In the genomic region with DNA sequence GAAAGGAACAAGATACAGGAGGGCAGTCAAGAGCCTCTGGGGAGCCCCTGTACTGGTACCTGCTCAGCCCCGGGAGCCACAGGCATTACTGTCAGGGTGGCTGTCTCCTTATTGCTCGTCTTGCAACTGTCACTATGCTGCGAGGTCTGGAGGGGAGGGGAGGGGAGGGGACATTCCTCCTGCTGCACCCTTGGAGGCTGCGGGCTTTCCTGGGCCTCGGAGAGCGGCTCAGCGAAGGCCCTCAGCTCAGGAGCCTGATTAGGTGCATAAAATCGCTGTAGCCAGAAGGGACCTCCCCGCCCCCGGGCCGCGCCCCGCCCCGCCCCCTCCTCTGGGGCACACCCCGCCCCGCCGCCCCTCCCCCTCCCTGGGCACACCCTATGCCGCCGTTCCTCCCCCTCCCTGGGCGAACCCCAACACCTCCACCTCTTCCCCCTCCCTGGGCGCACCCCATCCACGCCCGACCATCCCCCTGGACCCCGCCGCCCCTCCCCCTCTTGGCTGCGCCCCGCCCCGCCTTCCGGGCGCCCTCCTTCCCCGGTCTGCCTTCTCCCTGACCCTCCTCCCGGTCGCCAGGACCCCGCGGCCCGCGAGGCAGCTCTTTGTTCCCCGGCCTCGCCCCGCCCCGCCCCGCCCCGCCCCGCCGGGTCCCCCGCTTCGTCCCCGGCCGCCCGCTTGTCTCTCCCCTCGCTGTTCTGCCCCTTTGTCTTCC, we compare ENCODE assay signal across 1 cellular context.
TF ChIP-seq lines count a peak whose summit lies in the region.

No MANE protein-coding gene starts in this region.

TF ChIP-seq in A549, 52 proteins besides CTCF, POLR2A, EP300 and RAD21 (continued from another document):
- TF ChIP-seq CHD4 (IDR thresholded peaks at IDR 0.05; ENCODE audit: borderline replicate concordance) = no peak
- no peak for TF ChIP-seq FOSB (CRISPR knock-in tag; IDR thresholded peaks at IDR 0.05)
- no peak for TF ChIP-seq RFX5 (IDR thresholded peaks at IDR 0.05)
- no peak for TF ChIP-seq EHMT2 (IDR thresholded peaks at IDR 0.05; ENCODE audit: low read depth)
- TF ChIP-seq TP53 (CRISPR knock-in tag; IDR thresholded peaks at IDR 0.05) = no peak
